Comparison of ENCODE assay signal across 13 cellular contexts in genomic region chr2:144521702-144522101, GRCh38. TPM values are rescaled to one million over a fixed set of nuclear protein-coding genes. Genes with fewer than 3 reads are reported as not detected.
A peak's percentile ranks its signal among the peaks of the same experiment; 100 is the strongest.
DNase-seq lines count a peak whose midpoint lies in the region; ATAC-seq, FAIRE-seq and TF ChIP-seq lines count a peak whose summit lies in the region.
"Had no signal": no experiment of that assay in that cellular context is flagged by ENCODE, and none has a peak within 500 bp of the region (broad histone marks: within the 10 kb centered on the region; RNA-seq: fewer than 3 reads in every experiment).

No MANE protein-coding gene starts in this region.

- H2AFZ ChIP-seq in K562 (ENCODE audit: low read depth, low read length): peak overlapping the region; percentile 30; the same call in 1 of the 2 replicates

- no peak for ATAC-seq in heart left ventricle
- no peak for ATAC-seq in left cardiac atrium
- no peak for ATAC-seq in K562
- no peak for ATAC-seq in HG03354 (IDR thresholded peaks at IDR 0.05; ENCODE audit: poor library complexity, severe bottlenecking, unreplicated experiment)

- CTCF ChIA-PET in K562 (lab: Yijun Ruan, JAX; ENCODE audit: low intra/inter-chr PET ratio): interaction anchor here (0.7 kb wide), 1 partner anchor 60 kb away, joined by 3 read pairs; no protein-coding TSS in a partner anchor

- POLR2A ChIA-PET in K562 (lab: Yijun Ruan, JAX): interaction anchor here (0.7 to 1.7 kb wide), 5 partner anchors 9 to 515 kb away, joined by 3 to 8 read pairs (median 3); no protein-coding TSS in a partner anchor

- BruUV-seq in K562 (replicated peaks; lab: Mats Ljungman, UMichigan): no TSS peak

- TF ChIP-seq CTCF in heart left ventricle (IDR thresholded peaks at IDR 0.05) (no peak), K562 (IDR thresholded peaks at IDR 0.05 in 2 of 3, conservative IDR thresholded peaks at IDR 0.05 in 1 of 3; ENCODE audit: insufficient read depth in 2 of 3, low read depth in 1 of 3, low read length in 3 of 3) (no peak), transverse colon (IDR thresholded peaks at IDR 0.05) (no peak), progenitor cell of endocrine pancreas (IDR thresholded peaks at IDR 0.05; ENCODE audit: unreplicated experiment) (no peak)

- H4K20me1 ChIP-seq in K562 (replicated peaks; ENCODE audit: control insufficient read depth, insufficient read depth, low read length): no peaks in the 10 kb centered on the region

- H3K79me2 ChIP-seq in K562 (ENCODE audit: control insufficient read depth, insufficient read depth, low read length): peaks cover 50% of the 10 kb centered on the region

- H3K4me1 ChIP-seq in heart left ventricle: peaks cover 0 to 34% (median 6%) of the 10 kb centered on the region in 12 donors
- peaks cover 9 to 23% of the 10 kb centered on the region in 2 experiments for H3K4me1 ChIP-seq in K562 (replicated peaks in 1 of 2; ENCODE audit: control insufficient read depth in 2 of 2, insufficient read depth in 2 of 2, low read length in 2 of 2)
- peaks cover 0 to 3% of the 10 kb centered on the region in 2 donors for H3K4me1 ChIP-seq in mucosa of rectum (ENCODE audit: control insufficient read depth in 2 of 2, insufficient read depth in 2 of 2, low read length in 2 of 2)
- peaks cover 0 to 22% (median 3%) of the 10 kb centered on the region in 4 donors for H3K4me1 ChIP-seq in transverse colon

- H3K27me3 ChIP-seq in heart left ventricle (peaks cover 0 to 6% (median 0%) of the 10 kb centered on the region in 9 donors), K562 (ENCODE audit: control insufficient read depth in 2 of 2, insufficient read depth in 2 of 2, low read length in 2 of 2) (no peaks in the 10 kb centered on the region), mucosa of rectum (ENCODE audit: control insufficient read depth in 2 of 2, insufficient read depth in 2 of 2, low read length in 2 of 2) (peaks cover 16 to 34% of the 10 kb centered on the region in 2 donors), transverse colon (peaks cover 97% of the 10 kb centered on the region)

- no peaks in the 10 kb centered on the region for H3K36me3 Mint-ChIP-seq in progenitor cell of endocrine pancreas (ENCODE audit: insufficient read depth)

- no peaks in the 10 kb centered on the region for H3K9me1 ChIP-seq in K562 (ENCODE audit: control insufficient read depth, insufficient read depth, low read length)

- no peak overlapping the region for H3K4me3 Mint-ChIP-seq in progenitor cell of endocrine pancreas (ENCODE audit: low read depth)

- peak overlapping the region; percentile 13 to 99 (median 90) for H3K27ac ChIP-seq in heart left ventricle
- H3K27ac ChIP-seq in K562 (ENCODE audit: extremely low read depth, low read depth, low read length): peak overlapping the region; percentile 6; the same call in 1 of the 3 replicates
- peak overlapping the region; percentile 29 to 46 for H3K27ac ChIP-seq in mucosa of rectum (ENCODE audit: low read depth in 2 of 2, low read length in 2 of 2)
- H3K27ac ChIP-seq in transverse colon: peak overlapping the region; percentile 74 to 91 (median 87)

- peak overlapping the region in 1 of 2 experiments; percentile 19; a peak in 1 of 4 replicates for H3K9ac ChIP-seq in K562 (ENCODE audit: insufficient read depth in 1 of 2, low read depth in 2 of 2, low read length in 2 of 2)
- no peak overlapping the region for H3K9ac ChIP-seq in mucosa of rectum (ENCODE audit: low read depth in 1 of 2, low read length in 2 of 2)

- no peak for TF ChIP-seq EP300 in K562 (IDR thresholded peaks at IDR 0.05; ENCODE audit: low read length)
- TF ChIP-seq EP300 in transverse colon (IDR thresholded peaks at IDR 0.05; ENCODE audit: low read depth): no peak

- in situ Hi-C loops in K562 (cut with MboI) (loop anchor here (5.0 kb wide), 1 partner anchor 61 kb away; no protein-coding TSS in a partner anchor), transverse colon (cut with MboI; ENCODE audit: low pct_ligation_motif_present in 1 of 4, low pct_unique_long_range_greater_than_20kb in 1 of 4, low sequenced_read_pairs in 3 of 4) (loop anchor here in 2 of 4 donors (25.0 kb wide), 2 partner anchors 584 to 1241 kb away; no protein-coding TSS in a partner anchor)

- no peak for TF ChIP-seq POLR2A in heart left ventricle (IDR thresholded peaks at IDR 0.05)
- no peak for TF ChIP-seq POLR2A in K562 (conservative IDR thresholded peaks at IDR 0.05)
- no peak for TF ChIP-seq POLR2A in transverse colon (IDR thresholded peaks at IDR 0.05)

- H3K4me1 Mint-ChIP-seq in progenitor cell of endocrine pancreas (ENCODE audit: low read depth): peaks cover 9% of the 10 kb centered on the region

- H3K36me3 ChIP-seq in heart left ventricle: no peaks in the 10 kb centered on the region
- H3K36me3 ChIP-seq in K562 (ENCODE audit: control insufficient read depth, insufficient read depth, low read length): no peaks in the 10 kb centered on the region; the same call in 2 of the 3 replicates
- H3K36me3 ChIP-seq in mucosa of rectum (ENCODE audit: control insufficient read depth in 2 of 2, insufficient read depth in 2 of 2, low read length in 2 of 2): no peaks in the 10 kb centered on the region
- H3K36me3 ChIP-seq in transverse colon: no peaks in the 10 kb centered on the region

- H3K4me3 ChIP-seq in heart left ventricle (peak overlapping the region in 10 of 12 donors; percentile 6 to 96 (median 82)), K562 (no peak overlapping the region), mucosa of rectum (ENCODE audit: low read length in 2 of 2) (peak overlapping the region in 1 of 2 donors; percentile 14), transverse colon (no peak overlapping the region)

- H3K27ac Mint-ChIP-seq in progenitor cell of endocrine pancreas: no peak overlapping the region

- H3K27me3 Mint-ChIP-seq in progenitor cell of endocrine pancreas: peaks cover 43% of the 10 kb centered on the region

- DNase-seq in heart left ventricle: no peak
- no peak for DNase-seq in left cardiac atrium
- peak in 1 of 4 experiments; percentile 50 for DNase-seq in K562 (ENCODE audit: extremely low read depth in 1 of 4, low spot score in 3 of 4)
- DNase-seq in transverse colon: no peak
- no peak for DNase-seq in progenitor cell of endocrine pancreas (ENCODE audit: low spot score, unreplicated experiment)
- DNase-seq in NK-92 treated with Interleukin-12 subunit alpha and Interleukin-12 subunit beta, amount 100 ng/mL, for 24 hours (lab: John Stamatoyannopoulos, UW): no peak
- DNase-seq: activated CD4-positive, alpha-beta T cell treated with anti-CD3 and anti-CD28 coated beads, Interleukin-2, amount 50 U/mL, for 1 hour; KG1; midbrain; stimulated activated CD4-positive, alpha-beta T cell treated with anti-CD3 and anti-CD28 coated beads, Interleukin-12 subunit alpha, Interleukin-12 subunit beta, amount 100 ng/mL, for 4 hours; stimulated activated CD8-positive, alpha-beta memory T cell treated with anti-CD3 and anti-CD28 coated beads, Interleukin-4, amount 100 ng/mL, for 48 hours had no signal

- no peak for TF ChIP-seq RAD21 in K562 (CRISPR knock-in tag; conservative IDR thresholded peaks at IDR 0.05 in 1 of 2, IDR thresholded peaks at IDR 0.05 in 1 of 2)

- FAIRE-seq in K562 (lab: Jason Lieb, UNC): no peak

- no peaks in the 10 kb centered on the region for H3K9me3 Mint-ChIP-seq in progenitor cell of endocrine pancreas (ENCODE audit: low read depth)

- 17 to 29% (median 22%) methylated on average over 4 of the region's 4 CpGs for WGBS in heart left ventricle, 4 donors
- 0% methylated on average over 3 of the region's 4 CpGs for WGBS in K562 (ENCODE audit: insufficient coverage, low coverage, missing lambda C conversion rate)
- 12 to 24% methylated on average over 3 to 4 of the region's 4 CpGs for WGBS in transverse colon (ENCODE audit: low coverage in 1 of 2), 2 donors

- H3K9me3 ChIP-seq in heart left ventricle (no peaks in the 10 kb centered on the region), K562 (replicated peaks; ENCODE audit: control insufficient read depth, insufficient read depth, low read depth, low read length) (no peaks in the 10 kb centered on the region), mucosa of rectum (ENCODE audit: control insufficient read depth in 2 of 2, low read length in 2 of 2) (no peaks in the 10 kb centered on the region), transverse colon (no peaks in the 10 kb centered on the region)

- peak overlapping the region; percentile 61 for H3K4me2 ChIP-seq in K562 (ENCODE audit: insufficient read depth, low read length)

- intact Hi-C loops in heart left ventricle (cut with DNase I): loop anchor here in 8 of 10 donors (5.0 to 10.0 kb wide), 12 partner anchors 143 to 1233 kb away; a partner anchor contains a TSS
- intact Hi-C loops in left cardiac atrium (cut with DNase I): loop anchor here in 1 of 2 donors (10.0 kb wide), 1 partner anchor 363 kb away; no protein-coding TSS in a partner anchor
- intact Hi-C loops in K562 (cut with micrococcal nuclease): loop anchor here (5.0 to 10.0 kb wide), 6 partner anchors 141 to 523 kb away; no protein-coding TSS in a partner anchor
- intact Hi-C loops in transverse colon (cut with DNase I; ENCODE audit: low total_unique reads): no loop called here

RNA-seq across cellular contexts. Expression of gene ZEB2, which starts 1.8 kb away (rescaled TPM):
- 100 to 1,000 TPM in 2 of 9 donors, 10 to 100 TPM in 7; 68.5 to 168 (median 86.3) TPM for total RNA-seq in heart left ventricle
- 10 to 100 TPM; 23.1 to 34.9 TPM for polyA plus RNA-seq in heart left ventricle
- total RNA-seq in left cardiac atrium: 100 to 1,000 TPM; 118 to 131 TPM
- total RNA-seq in K562 (2011; cell fraction: chromatin; rRNA removed; ENCODE audit: low replicate concordance): 342 and 614 TPM in 2 replicates
- 113 and 153 TPM in 2 replicates for total RNA-seq in K562 (2011; cell fraction: nucleolus; rRNA removed)
- 327 and 692 TPM in 2 replicates for total RNA-seq in K562 (2011; cell fraction: nucleoplasm; rRNA removed)
- 65.0 and 72.3 TPM in 2 replicates for total RNA-seq in K562 (2014; rRNA removed)
- 87.9 and 96.2 TPM in 2 replicates for total RNA-seq in K562 (2014; rRNA removed; fragmentation: Illumina TruSeq; extraction: Trizol)
- 82.2 and 85.8 TPM in 2 replicates for total RNA-seq in K562 (2015; rRNA removed; fragmentation: Illumina TruSeq; extraction: Trizol)
- 101 and 113 TPM in 2 replicates for total RNA-seq in K562 (2021)
- polyA plus RNA-seq in K562 (2011; rRNA removed): 66.9 and 73.3 TPM in 2 replicates
- polyA plus RNA-seq in K562 (2011; cell fraction: cytosol; rRNA removed): 37.5 and 39.9 TPM in 2 replicates
- 143 and 148 TPM in 2 replicates for polyA plus RNA-seq in K562 (2011; cell fraction: nucleus; rRNA removed)
- polyA plus RNA-seq in K562 (2012): 33.6 and 40.1 TPM in 2 replicates
- polyA plus RNA-seq in K562 (2014; fragmentation: Illumina TruSeq; extraction: Trizol): 52.2 and 57.2 TPM in 2 replicates
- polyA plus RNA-seq in K562 (2014; fragmentation: Nextera tagmentation; extraction: Ambion mirVana): 10 to 100 TPM; 15.1 to 30.1 TPM
- polyA plus RNA-seq in K562 (2014; rRNA removed): 46.5 and 50.2 TPM in 2 replicates
- polyA minus RNA-seq in K562 (2011; rRNA and poly(A)+ RNA removed): 369 and 399 TPM in 2 replicates
- polyA minus RNA-seq in K562 (2011; cell fraction: cytosol; rRNA and poly(A)+ RNA removed): 41.4 and 51.2 TPM in 2 replicates
- polyA minus RNA-seq in K562 (2011; cell fraction: nucleus; rRNA and poly(A)+ RNA removed): 431 and 576 TPM in 2 replicates
- 10 to 100 TPM; 19.8 to 69.6 (median 42.9) TPM for total RNA-seq in transverse colon
- total RNA-seq in progenitor cell of endocrine pancreas: 0.07 and 0.49 TPM in 2 replicates

Comparison
In these comparisons a context has a peak if more than half of its experiments do, and no peak if none do; other contexts are left out.
1. H3K27ac ChIP-seq: peak in every context shown above with its lines; median percentile 90 in heart left ventricle; 87 in transverse colon; 38 in mucosa of rectum; 6 in K562.
2. H3K4me3 ChIP-seq: peak in heart left ventricle (10 of 12); none in K562 (single experiment) and transverse colon (0 of 4).
3. RNA of gene ZEB2, which starts 1.8 kb away (total RNA-seq): 118 to 131 TPM in left cardiac atrium, 65.0 to 692 TPM in K562, 68.5 to 168 TPM in heart left ventricle and 19.8 to 69.6 TPM in transverse colon; 0.07 to 0.49 TPM in progenitor cell of endocrine pancreas; every median in the first group is over 10 times any median in the second.